20 cellular contexts compared by ENCODE assay signal in genomic region chr7:100806276-100806675, GRCh38.
"Had no signal": no experiment of that assay in that cellular context is flagged by ENCODE, and none has a peak within 500 bp of the region (broad histone marks: within the 10 kb centered on the region; RNA-seq: fewer than 3 reads in every experiment).

No MANE protein-coding gene starts in this region.

- H3K9me3 Mint-ChIP-seq: activated B cell treated with CpG ODN at 0.5 μM for 24 hours; activated CD4-positive, alpha-beta memory T cell treated with anti-CD3 and anti-CD28 coated beads for 36 hours; activated CD4-positive, alpha-beta T cell treated with anti-CD3 and anti-CD28 coated beads, Interleukin-2, amount 10 ng/mL, durations not matched to agents 24 days and 14 days; activated naive CD4-positive, alpha-beta T cell treated with anti-CD3 and anti-CD28 coated beads, Interleukin-2, amount 10 ng/mL, durations not matched to agents 7 days and 5 days; activated naive CD8-positive, alpha-beta T cell treated with anti-CD3 and anti-CD28 coated beads for 36 hours; activated T-cell treated with anti-CD3 and anti-CD28 coated beads, Interleukin-2, amount 50 U/mL, for 72 hours; activated T-helper 2 cell treated with anti-CD3 and anti-CD28 coated beads, Interferon-gamma antibody, Interleukin-2, Interleukin-4, amounts not matched to agents 10 μg/mL and 5 μg/mL and 100 μg/mL, durations not matched to agents 14 hours and 24 hours and 36 hours had no signal

- H3K36me3 Mint-ChIP-seq: activated CD4-positive, alpha-beta memory T cell treated with anti-CD3 and anti-CD28 coated beads for 36 hours; activated naive CD4-positive, alpha-beta T cell treated with anti-CD3 and anti-CD28 coated beads, Interleukin-2, amount 10 ng/mL, durations not matched to agents 7 days and 5 days; activated naive CD8-positive, alpha-beta T cell treated with anti-CD3 and anti-CD28 coated beads for 36 hours had no signal

- H3K4me3 Mint-ChIP-seq: activated B cell treated with CpG ODN at 0.5 μM for 24 hours; activated CD4-positive, alpha-beta memory T cell treated with anti-CD3 and anti-CD28 coated beads for 36 hours; activated CD4-positive, alpha-beta T cell treated with anti-CD3 and anti-CD28 coated beads, Interleukin-2, amount 10 ng/mL, durations not matched to agents 24 days and 14 days; activated naive CD4-positive, alpha-beta T cell treated with anti-CD3 and anti-CD28 coated beads, Interleukin-2, amount 10 ng/mL, durations not matched to agents 7 days and 5 days; activated naive CD8-positive, alpha-beta T cell treated with anti-CD3 and anti-CD28 coated beads for 36 hours; activated T-cell treated with anti-CD3 and anti-CD28 coated beads, Interleukin-2, amount 50 U/mL, for 72 hours had no signal

- H3K27me3 Mint-ChIP-seq: activated B cell treated with CpG ODN at 0.5 μM for 24 hours; activated CD4-positive, alpha-beta T cell treated with anti-CD3 and anti-CD28 coated beads, Interleukin-2, amount 10 ng/mL, durations not matched to agents 24 days and 14 days; activated naive CD8-positive, alpha-beta T cell treated with anti-CD3 and anti-CD28 coated beads for 36 hours had no signal

- H3K27ac Mint-ChIP-seq: activated B cell treated with CpG ODN at 0.5 μM for 24 hours; activated CD4-positive, alpha-beta memory T cell treated with anti-CD3 and anti-CD28 coated beads for 36 hours; activated CD4-positive, alpha-beta T cell treated with anti-CD3 and anti-CD28 coated beads, Interleukin-2, amount 10 ng/mL, durations not matched to agents 24 days and 14 days; activated naive CD4-positive, alpha-beta T cell treated with anti-CD3 and anti-CD28 coated beads, Interleukin-2, amount 10 ng/mL, durations not matched to agents 7 days and 5 days; activated naive CD8-positive, alpha-beta T cell treated with anti-CD3 and anti-CD28 coated beads for 36 hours; activated T-cell treated with anti-CD3 and anti-CD28 coated beads, Interleukin-2, amount 50 U/mL, for 72 hours; activated T-helper 2 cell treated with anti-CD3 and anti-CD28 coated beads, Interferon-gamma antibody, Interleukin-2, Interleukin-4, amounts not matched to agents 10 μg/mL and 5 μg/mL and 100 μg/mL, durations not matched to agents 14 hours and 24 hours and 36 hours had no signal

- DNase-seq: activated B cell treated with CpG ODN at 0.5 μM for 24 hours; activated CD4-positive, alpha-beta memory T cell treated with anti-CD3 and anti-CD28 coated beads for 36 hours; activated CD4-positive, alpha-beta T cell treated with anti-CD3 and anti-CD28 coated beads for 1 hour; activated CD4-positive, alpha-beta T cell treated with anti-CD3 and anti-CD28 coated beads, Interleukin-2, amount 10 ng/mL, durations not matched to agents 24 days and 14 days; activated gamma-delta T cell treated with Interleukin-2 at 50 U/mL for 16 hours; activated naive CD4-positive, alpha-beta T cell treated with anti-CD3 and anti-CD28 coated beads, Interleukin-2, amount 10 ng/mL, durations not matched to agents 7 days and 5 days; activated naive CD8-positive, alpha-beta T cell treated with anti-CD3 and anti-CD28 coated beads for 36 hours; activated T-cell treated with anti-CD3 and anti-CD28 coated beads, Interleukin-2, amount 50 U/mL, for 72 hours; caudate nucleus; Kasumi-1; KBM-7; NCI-H146; NCI-H187 treated with DMSO at 0.1 percent for 48 hours; NCI-H2081 treated with DMSO at 0.1 percent for 48 hours; NCI-H446; NCI-H524; SIG-M5; T-helper 2 cell; T1000 had no signal
